8 cellular contexts compared by ENCODE assay signal in the genomic region with DNA sequence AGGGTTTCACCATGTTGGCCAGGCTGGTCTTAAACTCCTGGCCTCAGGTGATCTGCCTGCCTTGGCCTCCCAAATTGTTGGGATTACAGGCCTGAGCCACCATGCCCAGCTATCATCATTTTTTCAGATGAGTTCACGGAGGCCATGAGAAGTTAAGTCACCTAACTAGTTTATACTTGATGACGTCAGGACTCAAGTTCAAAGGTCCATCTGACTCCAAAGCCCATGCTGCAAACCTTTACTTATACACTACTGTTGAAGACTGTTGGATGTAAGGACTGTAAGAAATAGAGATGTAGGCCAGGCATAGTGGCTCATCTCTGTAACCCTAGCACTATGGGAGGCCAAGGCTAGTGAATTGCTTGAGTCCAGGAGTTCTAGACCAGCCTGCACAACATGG.
"Had no signal": no experiment of that assay in that cellular context is flagged by ENCODE, and none has a peak within 500 bp of the region (broad histone marks: within the 10 kb centered on the region; RNA-seq: fewer than 3 reads in every experiment).

No MANE protein-coding gene starts in this region.

- FAIRE-seq: G401.6, GM12878, GM12891, GM12892, GM18507, GM19239 had no signal

- ATAC-seq: GM12878 had no signal

- DNase-seq: GDM1, GF-D8 had no signal

- H3K4me3 ChIP-seq: GM12878 had no signal
